Comparison of ENCODE assay signal across 12 cellular contexts in genomic region chr5:125717209-125717608, GRCh38.
DNase-seq lines count a peak whose midpoint lies in the region; FAIRE-seq and TF ChIP-seq lines count a peak whose summit lies in the region.
"Had no signal": no experiment of that assay in that cellular context is flagged by ENCODE, and none has a peak within 500 bp of the region (broad histone marks: within the 10 kb centered on the region; RNA-seq: fewer than 3 reads in every experiment).

No MANE protein-coding gene starts in this region.

- peak; percentile 96 for FAIRE-seq in RCC 7860 (lab: Jason Lieb, UNC)

- intact Hi-C loops in uterus (cut with DNase I; ENCODE audit: low total_unique reads) = no loop called here

- peaks cover 20% of the 10 kb centered on the region for H3K4me1 Mint-ChIP-seq in progenitor cell of endocrine pancreas (ENCODE audit: low read depth)

- no peak overlapping the region for H3K27ac Mint-ChIP-seq in progenitor cell of endocrine pancreas
- H3K27ac Mint-ChIP-seq: CD8-positive, alpha-beta T cell; WTC11 had no signal

- H3K27me3 Mint-ChIP-seq in progenitor cell of endocrine pancreas = no peaks in the 10 kb centered on the region

- H3K4me3 Mint-ChIP-seq in progenitor cell of endocrine pancreas (ENCODE audit: low read depth) = no peak overlapping the region
- H3K4me3 Mint-ChIP-seq: CD8-positive, alpha-beta T cell; WTC11 had no signal

- TF ChIP-seq POLR2A in uterus (IDR thresholded peaks at IDR 0.05) = no peak

- peak; percentile 62 for DNase-seq in DMS53 (lab: John Stamatoyannopoulos, UW)
- DNase-seq in RCC 7860 (ENCODE audit: low spot score) = peak; percentile 90
- peak; percentile 37 for DNase-seq in fibroblast of pulmonary artery (ENCODE audit: low read depth)
- DNase-seq in non-pigmented ciliary epithelial cell (ENCODE audit: low read depth) = peak; percentile 63
- no peak for DNase-seq in NCI-H1694 (lab: John Stamatoyannopoulos, UW)
- DNase-seq in progenitor cell of endocrine pancreas (ENCODE audit: low spot score, unreplicated experiment) = no peak
- DNase-seq in uterus = no peak
- DNase-seq in NCI-H2081 treated with DMSO at 0.1 percent for 48 hours (lab: John Stamatoyannopoulos, UW) = no peak
- DNase-seq: anterior cingulate cortex; CD8-positive, alpha-beta T cell; NCI-H1417 treated with DMSO at 0.1 percent for 48 hours had no signal

- no peaks in the 10 kb centered on the region for H3K9me3 ChIP-seq in uterus

- no peaks in the 10 kb centered on the region for H3K4me1 ChIP-seq in uterus

- H3K27ac ChIP-seq in uterus = no peak overlapping the region

- no peaks in the 10 kb centered on the region for H3K36me3 Mint-ChIP-seq in progenitor cell of endocrine pancreas (ENCODE audit: insufficient read depth)
- H3K36me3 Mint-ChIP-seq: CD8-positive, alpha-beta T cell; WTC11 had no signal

- H3K27me3 ChIP-seq in uterus = no peaks in the 10 kb centered on the region

- no peaks in the 10 kb centered on the region for H3K36me3 ChIP-seq in uterus

- H3K4me3 ChIP-seq in fibroblast of pulmonary artery (replicated peaks; ENCODE audit: low read depth, low read length) = no peak overlapping the region
- no peak overlapping the region for H3K4me3 ChIP-seq in uterus

- no peak for TF ChIP-seq CTCF in fibroblast of pulmonary artery (IDR thresholded peaks at IDR 0.05; ENCODE audit: low read length, missing control alignments)
- TF ChIP-seq CTCF in progenitor cell of endocrine pancreas (IDR thresholded peaks at IDR 0.05; ENCODE audit: unreplicated experiment) = no peak
- no peak for TF ChIP-seq CTCF in uterus (IDR thresholded peaks at IDR 0.05)

- peaks cover 2% of the 10 kb centered on the region for H3K9me3 Mint-ChIP-seq in progenitor cell of endocrine pancreas (ENCODE audit: low read depth)
- H3K9me3 Mint-ChIP-seq: WTC11 had no signal

Comparison
In these comparisons a context has a peak if more than half of its experiments do, and no peak if none do; other contexts are left out.
1. DNase-seq: peak in DMS53 (single experiment), RCC 7860 (single experiment), fibroblast of pulmonary artery (single experiment) and non-pigmented ciliary epithelial cell (single experiment); none in NCI-H1694 (single experiment), progenitor cell of endocrine pancreas (single experiment), uterus (0 of 2) and NCI-H2081 treated with DMSO at 0.1 percent for 48 hours (single experiment).